26 cellular contexts compared by ENCODE assay signal in the genomic region with DNA sequence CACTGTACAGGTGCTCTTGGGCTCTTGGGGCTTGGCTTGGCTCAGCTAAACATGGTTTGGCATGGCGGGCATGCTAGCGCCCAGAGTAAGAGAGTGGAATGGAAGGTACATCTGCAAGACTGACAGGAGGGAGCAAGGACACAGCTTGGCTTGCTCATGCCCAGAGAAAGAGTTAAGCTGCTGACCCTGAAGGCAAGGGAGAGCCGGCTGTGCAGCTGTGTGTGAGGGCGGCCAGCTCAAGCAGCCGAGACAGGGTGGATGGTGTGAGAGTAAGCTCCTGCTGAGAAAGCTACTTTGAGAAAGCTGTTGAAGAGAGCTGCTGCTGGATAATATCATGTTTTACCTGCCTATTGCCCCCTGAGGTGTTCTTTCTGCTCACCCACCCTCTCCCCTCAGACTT.
"Had no signal": no experiment of that assay in that cellular context is flagged by ENCODE, and none has a peak within 500 bp of the region (broad histone marks: within the 10 kb centered on the region; RNA-seq: fewer than 3 reads in every experiment).

No MANE protein-coding gene starts in this region.

- ATAC-seq: left colon; natural killer cell; right lobe of liver; stimulated activated naive B cell treated with anti-CD40 and anti-IgM and Interleukin-4, amounts not matched to agents 10 μg/mL and 1 μg/mL and 100 μg/mL, for 72 hours; stimulated activated naive CD8-positive, alpha-beta T cell treated with anti-CD3 and anti-CD28 coated beads, Interleukin-15, Interleukin-2, amounts not matched to agents 100 U/mL and 50 U/mL, for 24 hours; upper lobe of right lung had no signal

- H3K4me1 ChIP-seq: parathyroid adenoma, right atrium auricular region, right lobe of liver, testis, tibial artery had no signal

- H3K4me1 Mint-ChIP-seq: immature natural killer cell; naive B cell; natural killer cell; stimulated activated naive B cell treated with anti-CD40 and anti-IgM and Interleukin-4, amounts not matched to agents 10 μg/mL and 1 μg/mL and 100 μg/mL, for 72 hours had no signal

- H3K4me3 ChIP-seq: left ventricle myocardium inferior, lung, right atrium auricular region, right lobe of liver, smooth muscle cell, stomach, testis, tibial artery, upper lobe of right lung had no signal

- H3K4me2 ChIP-seq: smooth muscle cell had no signal

- H3K27me3 Mint-ChIP-seq: naive B cell had no signal

- H2AFZ ChIP-seq: parathyroid adenoma had no signal

- H3K27me3 ChIP-seq: right atrium auricular region, right lobe of liver, stomach, testis, tibial artery, upper lobe of right lung had no signal

- H3K27ac Mint-ChIP-seq: immature natural killer cell; mesothelial cell of epicardium; naive B cell; natural killer cell; stimulated activated naive B cell treated with anti-CD40 and anti-IgM and Interleukin-4, amounts not matched to agents 10 μg/mL and 1 μg/mL and 100 μg/mL, for 72 hours had no signal

- DNase-seq: hypothalamus; immature natural killer cell; kidney; left colon; left ventricle myocardium inferior; mesendoderm; naive B cell; natural killer cell; nucleus accumbens; right lobe of liver; stimulated activated CD4-positive, alpha-beta T cell treated with anti-CD3 and anti-CD28 coated beads, Interleukin-15, amount 100 ng/mL, for 24 hours; stimulated activated CD4-positive, alpha-beta T cell treated with anti-CD3 and anti-CD28 coated beads, Interleukin-2, amount 100 ng/mL, for 24 hours; stimulated activated CD4-positive, alpha-beta T cell treated with anti-CD3 and anti-CD28 coated beads, Interleukin-4, amount 100 ng/mL, for 1 hour; stimulated activated naive B cell treated with anti-CD40 and anti-IgM and Interleukin-4, amounts not matched to agents 10 μg/mL and 1 μg/mL and 100 μg/mL, for 72 hours; stimulated activated naive CD8-positive, alpha-beta T cell treated with anti-CD3 and anti-CD28 coated beads, Interleukin-15, Interleukin-2, amounts not matched to agents 100 U/mL and 50 U/mL, for 24 hours; stomach; testis; tibial artery; trophoblast cell; upper lobe of right lung had no signal

- H3K27ac ChIP-seq: left ventricle myocardium inferior, parathyroid adenoma, right atrium auricular region, right lobe of liver, stomach, testis, tibial artery, upper lobe of right lung had no signal

- H3K4me3 Mint-ChIP-seq: immature natural killer cell; mesothelial cell of epicardium; naive B cell; natural killer cell; neural crest cell; stimulated activated naive B cell treated with anti-CD40 and anti-IgM and Interleukin-4, amounts not matched to agents 10 μg/mL and 1 μg/mL and 100 μg/mL, for 72 hours had no signal

- H3K79me2 ChIP-seq: parathyroid adenoma had no signal

- H3K36me3 ChIP-seq: left ventricle myocardium inferior, right atrium auricular region, right lobe of liver, stomach, tibial artery, upper lobe of right lung had no signal

- H3K9ac ChIP-seq: parathyroid adenoma had no signal

- H3K9me3 ChIP-seq: left ventricle myocardium inferior, right atrium auricular region, right lobe of liver, testis, upper lobe of right lung had no signal

- H3K36me3 Mint-ChIP-seq: immature natural killer cell; naive B cell; stimulated activated naive B cell treated with anti-CD40 and anti-IgM and Interleukin-4, amounts not matched to agents 10 μg/mL and 1 μg/mL and 100 μg/mL, for 72 hours had no signal
